Comparison of ENCODE assay signal across 17 cellular contexts in genomic region chr1:203367051-203367450, GRCh38. TPM values are rescaled to one million over a fixed set of nuclear protein-coding genes. Genes with fewer than 3 reads are reported as not detected.
DNase-seq lines count a peak whose midpoint lies in the region; ATAC-seq and TF ChIP-seq lines count a peak whose summit lies in the region.
"Had no signal": no experiment of that assay in that cellular context is flagged by ENCODE, and none has a peak within 500 bp of the region (broad histone marks: within the 10 kb centered on the region; RNA-seq: fewer than 3 reads in every experiment).

No MANE protein-coding gene starts in this region.

- no peaks in the 10 kb centered on the region for H3K9me3 ChIP-seq in CD8-positive, alpha-beta T cell (ENCODE audit: low read length)
- no peaks in the 10 kb centered on the region for H3K9me3 ChIP-seq in transverse colon
- H3K9me3 ChIP-seq: vagina had no signal

- no peaks in the 10 kb centered on the region for H3K4me1 Mint-ChIP-seq in activated naive CD4-positive, alpha-beta T cell treated with anti-CD3 and anti-CD28 coated beads, Interleukin-2, amount 10 ng/mL, durations not matched to agents 7 days and 5 days
- H3K4me1 Mint-ChIP-seq in CD8-positive, alpha-beta T cell (ENCODE audit: low read depth), result no peaks in the 10 kb centered on the region
- H3K4me1 Mint-ChIP-seq: T-cell had no signal

- no peak for TF ChIP-seq CTCF in CD8-positive, alpha-beta T cell (IDR thresholded peaks at IDR 0.05)
- no peak for TF ChIP-seq CTCF in transverse colon (IDR thresholded peaks at IDR 0.05)

- H3K4me3 Mint-ChIP-seq in activated naive CD4-positive, alpha-beta T cell treated with anti-CD3 and anti-CD28 coated beads, Interleukin-2, amount 10 ng/mL, durations not matched to agents 7 days and 5 days, result no peak overlapping the region
- H3K4me3 Mint-ChIP-seq in CD8-positive, alpha-beta T cell, result no peak overlapping the region
- H3K4me3 Mint-ChIP-seq: activated naive CD4-positive, alpha-beta T cell treated with anti-CD3 and anti-CD28 coated beads for 36 hours; nephron; T-cell had no signal

- intact Hi-C loops in CD8-positive, alpha-beta T cell (cut with DNase I, micrococcal nuclease), result no loop called here
- intact Hi-C loops in transverse colon (cut with DNase I; ENCODE audit: low total_unique reads), result loop anchor here (10.0 kb wide), 1 partner anchor 68 kb away; no protein-coding TSS in a partner anchor

- CTCF ChIA-PET in activated naive CD4-positive, alpha-beta T cell treated with anti-CD3 and anti-CD28 coated beads, Interleukin-2, amount 10 ng/mL, durations not matched to agents 7 days and 5 days (lab: Charles Lee), result no interaction called here
- CTCF ChIA-PET in CD8-positive, alpha-beta T cell (lab: Charles Lee), result interaction anchor here (1.0 to 1.1 kb wide), 2 partner anchors 31 to 100 kb away, joined by 3 read pairs; no protein-coding TSS in a partner anchor

- no peaks in the 10 kb centered on the region for H3K36me3 Mint-ChIP-seq in activated naive CD4-positive, alpha-beta T cell treated with anti-CD3 and anti-CD28 coated beads, Interleukin-2, amount 10 ng/mL, durations not matched to agents 7 days and 5 days
- no peaks in the 10 kb centered on the region for H3K36me3 Mint-ChIP-seq in CD8-positive, alpha-beta T cell
- H3K36me3 Mint-ChIP-seq: T-cell had no signal

- in situ Hi-C loops in transverse colon (cut with MboI; ENCODE audit: low pct_ligation_motif_present in 1 of 4, low pct_unique_long_range_greater_than_20kb in 1 of 4, low sequenced_read_pairs in 3 of 4), result loop anchor here in 2 of 4 donors (25.0 kb wide), 2 partner anchors 95 to 120 kb away; partner anchors contain the start of genes OPTC (in 1 of the 2) and PRELP (in 1 of the 2)

- no peak overlapping the region for H3K27ac Mint-ChIP-seq in activated naive CD4-positive, alpha-beta T cell treated with anti-CD3 and anti-CD28 coated beads, Interleukin-2, amount 10 ng/mL, durations not matched to agents 7 days and 5 days
- no peak overlapping the region for H3K27ac Mint-ChIP-seq in CD8-positive, alpha-beta T cell
- H3K27ac Mint-ChIP-seq: activated naive CD4-positive, alpha-beta T cell treated with anti-CD3 and anti-CD28 coated beads for 36 hours; nephron; T-cell had no signal

- TF ChIP-seq EP300 in transverse colon (IDR thresholded peaks at IDR 0.05; ENCODE audit: low read depth), result no peak

- H3K27ac ChIP-seq in substantia nigra (ENCODE audit: low read depth, low read length, poor library complexity, severe bottlenecking) (peak overlapping the region; percentile 36), transverse colon (no peak overlapping the region)
- no peak overlapping the region for H3K27ac ChIP-seq in CD8-positive, alpha-beta T cell (ENCODE audit: low read depth, low read length)
- H3K27ac ChIP-seq: coronary artery, vagina had no signal

- ATAC-seq in CD8-positive, alpha-beta T cell, result no peak
- ATAC-seq: T-cell had no signal

- no peaks in the 10 kb centered on the region for H3K36me3 ChIP-seq in CD8-positive, alpha-beta T cell (ENCODE audit: insufficient read depth, low read length)
- H3K36me3 ChIP-seq in transverse colon, result no peaks in the 10 kb centered on the region
- H3K36me3 ChIP-seq: vagina had no signal

- no peak overlapping the region for H3K4me3 ChIP-seq in CD8-positive, alpha-beta T cell (ENCODE audit: low read depth, low read length)
- no peak overlapping the region for H3K4me3 ChIP-seq in transverse colon
- H3K4me3 ChIP-seq: coronary artery, vagina had no signal

- no peaks in the 10 kb centered on the region for H3K4me1 ChIP-seq in CD8-positive, alpha-beta T cell (ENCODE audit: insufficient read depth, low read length)
- peaks cover 0 to 32% (median 11%) of the 10 kb centered on the region in 4 donors for H3K4me1 ChIP-seq in transverse colon

- no peak for TF ChIP-seq POLR2A in transverse colon (IDR thresholded peaks at IDR 0.05)

- H3K27me3 ChIP-seq in CD8-positive, alpha-beta T cell (ENCODE audit: insufficient read depth, low read length), result no peaks in the 10 kb centered on the region
- no peaks in the 10 kb centered on the region for H3K27me3 ChIP-seq in transverse colon
- H3K27me3 ChIP-seq: vagina had no signal

- no peaks in the 10 kb centered on the region for H3K9me3 Mint-ChIP-seq in activated naive CD4-positive, alpha-beta T cell treated with anti-CD3 and anti-CD28 coated beads, Interleukin-2, amount 10 ng/mL, durations not matched to agents 7 days and 5 days
- H3K9me3 Mint-ChIP-seq in CD8-positive, alpha-beta T cell, result no peaks in the 10 kb centered on the region
- H3K9me3 Mint-ChIP-seq: activated naive CD4-positive, alpha-beta T cell treated with anti-CD3 and anti-CD28 coated beads for 36 hours; nephron had no signal

- WGBS in transverse colon (ENCODE audit: low coverage in 1 of 2), 2 donors, result 29 to 53% methylated on average over 2 to 4 of the region's 4 CpGs

- POLR2A ChIA-PET in CD8-positive, alpha-beta T cell (lab: Charles Lee), result no interaction called here

- peak; percentile 98 for DNase-seq in NCI-H1092 treated with DMSO at 0.1 percent for 48 hours (lab: John Stamatoyannopoulos, UW)
- peak; percentile 72 for DNase-seq in NCI-H2107 treated with DMSO at 0.1 percent for 48 hours (lab: John Stamatoyannopoulos, UW; ENCODE audit: unreplicated experiment)
- DNase-seq in SHP77 treated with DMSO at 0.1 percent for 48 hours (lab: John Stamatoyannopoulos, UW), result peak; percentile 76
- peak in 21 of 49 donors; percentile 10 to 57 (median 27) for DNase-seq in substantia nigra (lab: John Stamatoyannopoulos, UW)
- DNase-seq in activated naive CD4-positive, alpha-beta T cell treated with anti-CD3 and anti-CD28 coated beads, Interleukin-2, amount 10 ng/mL, durations not matched to agents 7 days and 5 days, result no peak
- DNase-seq in CD8-positive, alpha-beta T cell, result no peak
- no peak for DNase-seq in transverse colon
- DNase-seq: activated naive CD4-positive, alpha-beta T cell treated with anti-CD3 and anti-CD28 coated beads for 36 hours; activated T-cell treated with anti-CD3 and anti-CD28 coated beads, Interleukin-2, amount 50 U/mL, for 1 hour; AML-193; mesendoderm; NCI-H187 treated with DMSO at 0.1 percent for 48 hours; stimulated activated CD4-positive, alpha-beta T cell treated with anti-CD3 and anti-CD28 coated beads, Interleukin-2, amount 100 ng/mL, for 48 hours; T-cell had no signal

- peaks cover 40% of the 10 kb centered on the region for H3K27me3 Mint-ChIP-seq in activated naive CD4-positive, alpha-beta T cell treated with anti-CD3 and anti-CD28 coated beads, Interleukin-2, amount 10 ng/mL, durations not matched to agents 7 days and 5 days
- peaks cover 15% of the 10 kb centered on the region for H3K27me3 Mint-ChIP-seq in CD8-positive, alpha-beta T cell (ENCODE audit: low read depth)

RNA-seq across cellular contexts. Expression of gene FMOD, which starts 16.1 kb away (rescaled TPM):
- not detected for total RNA-seq in CD8-positive, alpha-beta T cell
- 10 to 100 TPM; 13.5 to 44.0 (median 17.8) TPM for total RNA-seq in transverse colon

Comparison
In these comparisons a context has a peak if more than half of its experiments do, and no peak if none do; other contexts are left out.
1. DNase-seq: peak in NCI-H1092 treated with DMSO at 0.1 percent for 48 hours (single experiment), NCI-H2107 treated with DMSO at 0.1 percent for 48 hours (single experiment) and SHP77 treated with DMSO at 0.1 percent for 48 hours (single experiment); none in activated naive CD4-positive, alpha-beta T cell treated with anti-CD3 and anti-CD28 coated beads, Interleukin-2, amount 10 ng/mL, durations not matched to agents 7 days and 5 days (single experiment), CD8-positive, alpha-beta T cell (0 of 7) and transverse colon (single experiment).
2. RNA of gene FMOD, which starts 16.1 kb away (total RNA-seq): 13.5 to 44.0 TPM in transverse colon; not detected in CD8-positive, alpha-beta T cell; every median in the first group is over 10 times any median in the second.